ENCODE assay signal across 18 cellular contexts in the genomic region with DNA sequence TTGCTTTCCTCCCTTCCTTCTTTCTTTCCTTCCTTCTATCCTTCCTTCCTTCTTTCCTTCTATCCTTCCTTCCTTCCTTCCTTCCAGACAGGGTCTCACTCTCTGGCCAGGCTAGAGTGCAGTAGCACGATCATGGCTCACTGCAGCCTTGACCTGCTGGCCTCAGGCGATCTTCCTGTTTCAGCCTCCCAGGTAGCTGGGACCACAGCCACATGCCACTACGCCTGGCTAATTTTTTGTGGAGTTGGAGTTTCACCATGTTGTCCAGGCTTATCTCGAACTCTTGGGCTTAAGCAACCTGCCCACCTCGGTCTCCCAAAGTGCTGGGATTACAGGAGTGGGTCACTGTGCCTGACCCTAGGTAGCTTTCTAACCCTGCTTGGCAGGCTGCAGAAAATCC. TPM values are rescaled to one million over a fixed set of nuclear protein-coding genes. Genes with fewer than 3 reads are reported as not detected.
DNase-seq lines count a peak whose midpoint lies in the region; ATAC-seq and TF ChIP-seq lines count a peak whose summit lies in the region.
"Had no signal": no experiment of that assay in that cellular context is flagged by ENCODE, and none has a peak within 500 bp of the region (broad histone marks: within the 10 kb centered on the region; RNA-seq: fewer than 3 reads in every experiment).

No MANE protein-coding gene starts in this region.

- H3K4me3 ChIP-seq in HEK293 (ENCODE audit: low read depth, low read length) = no peak overlapping the region
- H3K4me3 ChIP-seq in right lobe of liver = no peak overlapping the region
- H3K4me3 ChIP-seq in left lung = no peak overlapping the region
- H3K4me3 ChIP-seq in smooth muscle cell = no peak overlapping the region
- H3K4me3 ChIP-seq: A549; BLaER1 treated with 17β-estradiol and CSF1 and Interleukin-3, amounts not matched to agents 10 nM and 100 nM had no signal

- H3K36me3 ChIP-seq in HEK293 (ENCODE audit: control insufficient read depth in 2 of 2, insufficient read depth in 1 of 2, low read length in 2 of 2) = no peaks in the 10 kb centered on the region
- no peaks in the 10 kb centered on the region for H3K36me3 ChIP-seq in right lobe of liver
- H3K36me3 ChIP-seq in left lung = no peaks in the 10 kb centered on the region
- H3K36me3 ChIP-seq in smooth muscle cell (ENCODE audit: low read depth) = no peaks in the 10 kb centered on the region
- H3K36me3 ChIP-seq: BLaER1 treated with 17β-estradiol and CSF1 and Interleukin-3, amounts not matched to agents 10 nM and 100 nM had no signal

- no peaks in the 10 kb centered on the region for H3K79me2 ChIP-seq in smooth muscle cell (ENCODE audit: low read depth)

- H3K4me1 ChIP-seq in HEK293 (ENCODE audit: control insufficient read depth, insufficient read depth, low read length) (no peaks in the 10 kb centered on the region), right lobe of liver (peaks cover 0 to 6% (median 0%) of the 10 kb centered on the region in 4 donors), left lung (no peaks in the 10 kb centered on the region), smooth muscle cell (ENCODE audit: low read depth) (no peaks in the 10 kb centered on the region)
- H3K4me1 ChIP-seq: A549; BLaER1 treated with 17β-estradiol and CSF1 and Interleukin-3, amounts not matched to agents 10 nM and 100 nM had no signal

- H4K20me1 ChIP-seq in smooth muscle cell (ENCODE audit: low read depth) = no peaks in the 10 kb centered on the region
- H4K20me1 ChIP-seq: BLaER1 treated with 17β-estradiol and CSF1 and Interleukin-3, amounts not matched to agents 10 nM and 100 nM had no signal

- intact Hi-C loops in right lobe of liver (cut with DNase I) = loop anchor here (10.0 kb wide), 2 partner anchors 85 to 555 kb away; no protein-coding TSS in a partner anchor
- intact Hi-C loops in left lung (cut with DNase I) = no loop called here

- WGBS in right lobe of liver (ENCODE audit: insufficient coverage, low coverage, low lambda C conversion rate, missing lambda C conversion rate) = 16% methylated on average over 4 of the region's 5 CpGs
- 87% methylated on average over 5 of the region's 5 CpGs for WGBS in smooth muscle cell (ENCODE audit: low lambda C conversion rate)

- TF ChIP-seq POLR2A in right lobe of liver (IDR thresholded peaks at IDR 0.05) = no peak

- no peak overlapping the region for H2AFZ ChIP-seq in smooth muscle cell (ENCODE audit: low read depth)

- H3K27me3 ChIP-seq in right lobe of liver (no peaks in the 10 kb centered on the region), left lung (no peaks in the 10 kb centered on the region), smooth muscle cell (ENCODE audit: low read depth) (no peaks in the 10 kb centered on the region)
- H3K27me3 ChIP-seq: BLaER1 treated with 17β-estradiol and CSF1 and Interleukin-3, amounts not matched to agents 10 nM and 100 nM had no signal

- H3K4me2 ChIP-seq in smooth muscle cell = no peak overlapping the region
- H3K4me2 ChIP-seq: A549; BLaER1 treated with 17β-estradiol and CSF1 and Interleukin-3, amounts not matched to agents 10 nM and 100 nM had no signal

- no peaks in the 10 kb centered on the region for H3F3A ChIP-seq in smooth muscle cell (ENCODE audit: low read depth)

- ATAC-seq in left lobe of liver (peak; percentile 87), right lobe of liver (peak in 3 of 4 donors; percentile 59 to 84 (median 71)), left lung (no peak)
- ATAC-seq: A549 had no signal

- no peak overlapping the region for H3K27ac ChIP-seq in HEK293 (ENCODE audit: extremely low read depth, low read depth, low read length)
- no peak overlapping the region for H3K27ac ChIP-seq in right lobe of liver
- H3K27ac ChIP-seq in left lung = no peak overlapping the region
- no peak overlapping the region for H3K27ac ChIP-seq in smooth muscle cell (ENCODE audit: low read depth)
- H3K27ac ChIP-seq: 22Rv1; A549; BLaER1 treated with 17β-estradiol and CSF1 and Interleukin-3, amounts not matched to agents 10 nM and 100 nM; C4-2B had no signal

- TF ChIP-seq CTCF in HEK293 (tag by site-specific recombination; IDR thresholded peaks at IDR 0.05) = no peak
- no peak for TF ChIP-seq CTCF in right lobe of liver (IDR thresholded peaks at IDR 0.05)
- TF ChIP-seq CTCF in left lung (IDR thresholded peaks at IDR 0.05) = no peak
- TF ChIP-seq CTCF in smooth muscle cell (IDR thresholded peaks at IDR 0.05; ENCODE audit: borderline replicate concordance, insufficient read depth, poor library complexity, severe bottlenecking) = no peak

- H3K9me3 ChIP-seq in HEK293 (ENCODE audit: control insufficient read depth, insufficient read depth, low read depth, low read length) = no peaks in the 10 kb centered on the region
- H3K9me3 ChIP-seq in right lobe of liver = no peaks in the 10 kb centered on the region
- no peaks in the 10 kb centered on the region for H3K9me3 ChIP-seq in left lung
- no peaks in the 10 kb centered on the region for H3K9me3 ChIP-seq in smooth muscle cell (replicated peaks; ENCODE audit: low read depth)
- H3K9me3 ChIP-seq: A549; BLaER1 treated with 17β-estradiol and CSF1 and Interleukin-3, amounts not matched to agents 10 nM and 100 nM had no signal

- DNase-seq in left lobe of liver (ENCODE audit: low spot score) = peak; percentile 64
- peak in 2 of 3 donors; percentile 27 to 63 for DNase-seq in right lobe of liver
- DNase-seq in left lung = no peak
- DNase-seq in DMS114 treated with DMSO at 0.1 percent for 48 hours (lab: John Stamatoyannopoulos, UW; ENCODE audit: unreplicated experiment) = no peak
- no peak for DNase-seq in smooth muscle cell (lab: John Stamatoyannopoulos, UW; ENCODE audit: unreplicated experiment)
- DNase-seq: AML-193; CD4-positive, alpha-beta memory T cell; CD4-positive, CD25-positive, alpha-beta regulatory T cell; CD8-positive, alpha-beta memory T cell; COR-L47; DMS 273 treated with DMSO at 0.1 percent for 48 hours; DMS79 treated with DMSO at 0.1 percent for 48 hours; GF-D8 had no signal

- CTCF ChIA-PET in HEK293 (lab: Yijun Ruan, JAX) = interaction anchor here (3.1 kb wide), 1 partner anchor 11 kb away, joined by 17 read pairs; no protein-coding TSS in a partner anchor

- no peak overlapping the region for H3K9ac ChIP-seq in smooth muscle cell (ENCODE audit: low read depth)
- H3K9ac ChIP-seq: BLaER1 treated with 17β-estradiol and CSF1 and Interleukin-3, amounts not matched to agents 10 nM and 100 nM had no signal

- POLR2A ChIA-PET in HEK293 (lab: Yijun Ruan, JAX) = no interaction called here

TF ChIP-seq in HEK293, 187 proteins besides CTCF, POLR2A, EP300 and RAD21:
- TF ChIP-seq ZNF175 (tag by site-specific recombination; IDR thresholded peaks at IDR 0.05) = no peak
- TF ChIP-seq ZNF366 (tag by site-specific recombination; conservative IDR thresholded peaks at IDR 0.05) = peak; percentile 85

RNA-seq across cellular contexts. Expression of gene SEC63, which starts 12.2 kb away (rescaled TPM):
- total RNA-seq in left lobe of liver (77.3 TPM), right lobe of liver (10 to 100 TPM; 22.7 to 81.9 (median 66.8) TPM), left lung (100 to 1,000 TPM in 1 of 2 donors, 10 to 100 TPM in 1; 94.4 to 115 TPM), smooth muscle cell (46.8 and 67.0 TPM in 2 replicates)
- 95.1 and 121 TPM in 2 replicates for polyA plus RNA-seq in smooth muscle cell

Comparison
In these comparisons a context has a peak if more than half of its experiments do, and no peak if none do; other contexts are left out.
1. DNase-seq: peak in left lobe of liver (single experiment) and right lobe of liver (2 of 3); none in left lung (0 of 2), DMS114 treated with DMSO at 0.1 percent for 48 hours (single experiment) and smooth muscle cell (single experiment).
2. intact Hi-C loops: an anchor here in right lobe of liver (10.0 kb wide); none called in left lung.